In genomic region chrX:8743126-8743732, GRCh38 we compare ENCODE assay signal across 7 cellular contexts. TPM values are rescaled to one million over a fixed set of nuclear protein-coding genes. Genes with fewer than 3 reads are reported as not detected.
DNase-seq lines count a peak whose midpoint lies in the region; ATAC-seq, FAIRE-seq and TF ChIP-seq lines count a peak whose summit lies in the region.

No MANE protein-coding gene starts in this region.

- BruUV-seq in GM12878 (replicated peaks; lab: Mats Ljungman, UMichigan): no TSS peak

- H3K27me3 ChIP-seq in GM06990 (replicated peaks; ENCODE audit: control insufficient read depth, insufficient read depth, low read length): no peaks in the 10 kb centered on the region
- no peaks in the 10 kb centered on the region for H3K27me3 ChIP-seq in GM12878 (replicated peaks in 1 of 2; ENCODE audit: control insufficient read depth in 2 of 2, insufficient read depth in 2 of 2, low read length in 1 of 2)
- H3K27me3 ChIP-seq in right lobe of liver: no peaks in the 10 kb centered on the region

- no peaks in the 10 kb centered on the region for H3K36me3 Mint-ChIP-seq in T-helper 17 cell (ENCODE audit: low read depth)

- H3K36me3 ChIP-seq in GM06990 (ENCODE audit: control insufficient read depth, insufficient read depth, low read length) (no peaks in the 10 kb centered on the region), GM12878 (ENCODE audit: control insufficient read depth in 2 of 2, insufficient read depth in 2 of 2, low read length in 1 of 2) (no peaks in the 10 kb centered on the region), right lobe of liver (no peaks in the 10 kb centered on the region)

- DNase-seq in GM06990 (ENCODE audit: extremely low read depth, insufficient read length): no peak
- peak; percentile 16 to 40 (median 34) for DNase-seq in T-helper 17 cell
- DNase-seq in GM12878 (ENCODE audit: low read depth, low spot score): no peak
- DNase-seq in right lobe of liver: peak; percentile 61 to 73 (median 63)
- peak; percentile 14 to 21 for DNase-seq in stimulated activated CD8-positive, alpha-beta memory T cell treated with anti-CD3 and anti-CD28 coated beads, Interleukin-4, amount 100 ng/mL, for 1 hour (ENCODE audit: low read depth in 2 of 2, low spot score in 1 of 2)
- no peak for DNase-seq in OCI-M2 (lab: John Stamatoyannopoulos, UW; ENCODE audit: unreplicated experiment)

- SMC1A ChIA-PET in GM12878 (lab: Charles Lee; ENCODE audit: uncharacterized antibody, unreplicated experiment): no interaction called here

- TF ChIP-seq CTCF in GM06990 (IDR thresholded peaks at IDR 0.05; ENCODE audit: insufficient read depth, low read length, poor library complexity, severe bottlenecking) (peak; percentile 80), GM12878 (IDR thresholded peaks at IDR 0.05 in 2 of 3, conservative IDR thresholded peaks at IDR 0.05 in 1 of 3; ENCODE audit: control insufficient read depth in 2 of 3, extremely low read depth in 1 of 3, insufficient read depth in 1 of 3, low read depth in 3 of 3, low read length in 3 of 3) (peak; percentile 79 to 84 (median 81)), right lobe of liver (IDR thresholded peaks at IDR 0.05) (peak; percentile 65 to 84 (median 83))

- no peaks in the 10 kb centered on the region for H3K9me3 ChIP-seq in T-helper 17 cell (ENCODE audit: control insufficient read depth, low read length, poor library complexity, severe bottlenecking)
- no peaks in the 10 kb centered on the region for H3K9me3 ChIP-seq in GM12878 (replicated peaks; ENCODE audit: control insufficient read depth, insufficient read depth, low read length)
- H3K9me3 ChIP-seq in right lobe of liver: no peaks in the 10 kb centered on the region

- H3K4me1 ChIP-seq in GM12878 (ENCODE audit: control insufficient read depth, insufficient read depth, low read length) (no peaks in the 10 kb centered on the region), right lobe of liver (no peaks in the 10 kb centered on the region)

- no peaks in the 10 kb centered on the region for H3K27me3 Mint-ChIP-seq in T-helper 17 cell

- TF ChIP-seq POLR2A in GM12878 (IDR thresholded peaks at IDR 0.05; ENCODE audit: low read depth, low read length): no peak
- no peak for TF ChIP-seq POLR2A in right lobe of liver (IDR thresholded peaks at IDR 0.05)

- H3K27ac ChIP-seq in GM12878 (ENCODE audit: control insufficient read depth, insufficient read depth): no peak overlapping the region
- H3K27ac ChIP-seq in right lobe of liver: no peak overlapping the region

- CTCF ChIA-PET in GM12878 (lab: Yijun Ruan, JAX): interaction anchor here (0.6 to 2.3 kb wide), 11 partner anchors 9 to 1947 kb away, joined by 3 to 11 read pairs (median 3); no protein-coding TSS in a partner anchor

- no peak overlapping the region for H3K4me3 ChIP-seq in GM06990 (replicated peaks; ENCODE audit: low read depth, low read length)
- H3K4me3 ChIP-seq in GM12878: no peak overlapping the region
- no peak overlapping the region for H3K4me3 ChIP-seq in right lobe of liver

- 31% methylated on average over 11 of the region's 11 CpGs for WGBS in GM12878 (ENCODE audit: insufficient coverage, insufficient replicate concordance, low lambda C conversion rate, missing lambda C conversion rate)
- WGBS in right lobe of liver (ENCODE audit: insufficient coverage, low coverage, low lambda C conversion rate, missing lambda C conversion rate): 51% methylated on average over 11 of the region's 11 CpGs

- no peaks in the 10 kb centered on the region for H4K20me1 ChIP-seq in GM12878 (ENCODE audit: control insufficient read depth, insufficient read depth)

- in situ Hi-C loops in GM12878 (cut with MboI): no loop called here

- H3K9ac ChIP-seq in GM12878 (ENCODE audit: control insufficient read depth, insufficient read depth, low read length): no peak overlapping the region

- no peaks in the 10 kb centered on the region for H3K79me2 ChIP-seq in GM12878 (ENCODE audit: control insufficient read depth, insufficient read depth, low read length)

- ATAC-seq in HG02885 (IDR thresholded peaks at IDR 0.05; ENCODE audit: poor library complexity, unreplicated experiment) (peak; percentile 76), T-helper 17 cell (peak; percentile 46), GM12878 (peak; percentile 78), right lobe of liver (peak; percentile 66 to 91 (median 86))

- H2AFZ ChIP-seq in GM12878 (ENCODE audit: control insufficient read depth, low read depth, low read length): no peak overlapping the region

- intact Hi-C loops in GM12878 (cut with micrococcal nuclease; ENCODE audit: unreplicated experiment): loop anchor here (1.0 kb wide), 1 partner anchor 72 kb away; no protein-coding TSS in a partner anchor
- intact Hi-C loops in right lobe of liver (cut with DNase I): no loop called here

- H3K4me3 Mint-ChIP-seq in T-helper 17 cell: no peak overlapping the region

- RAD21 ChIA-PET in GM12878 (lab: Charles Lee; ENCODE audit: unreplicated experiment): no interaction called here

- POLR2A ChIA-PET in GM12878 (lab: Charles Lee): interaction anchor here (0.7 kb wide), 1 partner anchor 1088 kb away, joined by 8 read pairs; no protein-coding TSS in a partner anchor

- TF ChIP-seq RAD21 in GM12878 (IDR thresholded peaks at IDR 0.05; ENCODE audit: insufficient read depth, low read depth, low read length): peak; percentile 59

- FAIRE-seq in GM12878 (lab: Jason Lieb, UNC): peak; percentile 31

- H3K4me1 Mint-ChIP-seq in T-helper 17 cell: no peaks in the 10 kb centered on the region

- H3K27ac Mint-ChIP-seq in T-helper 17 cell: no peak overlapping the region

- H3K4me2 ChIP-seq in GM12878 (ENCODE audit: control insufficient read depth, insufficient read depth): no peak overlapping the region

- TF ChIP-seq EP300 in GM12878 (IDR thresholded peaks at IDR 0.05; ENCODE audit: borderline replicate concordance in 1 of 2, control insufficient read depth in 1 of 2, low read depth in 2 of 2, low read length in 2 of 2): no peak

TF ChIP-seq in GM12878, 131 proteins besides CTCF, POLR2A, EP300 and RAD21:
- TF ChIP-seq SMC3 (IDR thresholded peaks at IDR 0.05; ENCODE audit: borderline replicate concordance, low read length): peak; percentile 62; the same call in 1 of the 2 replicates
- no peak for TF ChIP-seq CREM (IDR thresholded peaks at IDR 0.05; ENCODE audit: low read depth)

RNA-seq across cellular contexts. Expression of gene ANOS1, which starts 11.3 kb away (rescaled TPM):
- total RNA-seq in T-helper 17 cell (under 1 TPM; 0.05 TPM), GM12878 (2014; rRNA removed) (not detected in 2 replicates), GM12878 (2014; rRNA removed; fragmentation: Illumina TruSeq; extraction: Trizol) (not detected in 2 replicates), GM12878 (2021) (0.05 and 0.08 TPM in 2 replicates), right lobe of liver (under 1 TPM; 0.22 to 0.81 (median 0.55) TPM)
- total RNA-seq in GM12878 (2013; cell fraction: nucleolus; rRNA removed): 1.0 and 1.5 TPM in 2 replicates
- not detected for polyA plus RNA-seq in GM12878 (2011; ENCODE audit: low read depth)
- polyA plus RNA-seq in GM12878 (2011; rRNA removed) (4.0 and 5.3 TPM in 2 replicates), GM12878 (2014; fragmentation: Illumina TruSeq; extraction: Trizol) (0.01 and 0.02 TPM in 2 replicates), GM12878 (2014; fragmentation: Nextera tagmentation; extraction: Ambion mirVana) (under 1 TPM in 1 of 2 experiments, not detected in 1; under 0.01 TPM), GM12878 (2014; rRNA removed) (0.01 and 0.03 TPM in 2 replicates), GM12878 (2016; fragmentation: Nextera tagmentation; extraction: Ambion mirVana) (under 1 TPM; 0.03 to 0.11 TPM)
- polyA plus RNA-seq in GM12878 (2011; cell fraction: cytosol; rRNA removed): 2.4 and 2.6 TPM in 2 replicates
- polyA plus RNA-seq in GM12878 (2011; cell fraction: nucleus; rRNA removed): 3.9 and 6.6 TPM in 2 replicates
- polyA plus RNA-seq in GM12878 (2012): not detected in 2 replicates
- 9.3 and 11.2 TPM in 2 replicates for polyA minus RNA-seq in GM12878 (2011; rRNA and poly(A)+ RNA removed)
- polyA minus RNA-seq in GM12878 (2011; cell fraction: cytosol; rRNA and poly(A)+ RNA removed): 2.3 and 5.0 TPM in 2 replicates
- polyA minus RNA-seq in GM12878 (2011; cell fraction: nucleus; rRNA and poly(A)+ RNA removed): 4.3 and 5.8 TPM in 2 replicates

RNA-seq across cellular contexts. Expression of gene FAM9A, which starts 58.0 kb away (rescaled TPM):
- total RNA-seq in T-helper 17 cell: not detected
- total RNA-seq in GM12878 (2013; cell fraction: nucleolus; rRNA removed): not detected in 2 replicates
- not detected in 2 replicates for total RNA-seq in GM12878 (2014; rRNA removed)
- not detected in 2 replicates for total RNA-seq in GM12878 (2014; rRNA removed; fragmentation: Illumina TruSeq; extraction: Trizol)
- not detected in 2 replicates for total RNA-seq in GM12878 (2021)
- polyA plus RNA-seq in GM12878 (2011; ENCODE audit: low read depth): not detected
- not detected in 2 replicates for polyA plus RNA-seq in GM12878 (2011; rRNA removed)
- not detected in 2 replicates for polyA plus RNA-seq in GM12878 (2011; cell fraction: cytosol; rRNA removed)
- not detected in 2 replicates for polyA plus RNA-seq in GM12878 (2011; cell fraction: nucleus; rRNA removed)
- polyA plus RNA-seq in GM12878 (2012): not detected in 2 replicates
- not detected in 2 replicates for polyA plus RNA-seq in GM12878 (2014; fragmentation: Illumina TruSeq; extraction: Trizol)
- not detected for polyA plus RNA-seq in GM12878 (2014; fragmentation: Nextera tagmentation; extraction: Ambion mirVana)
- not detected in 2 replicates for polyA plus RNA-seq in GM12878 (2014; rRNA removed)
- polyA plus RNA-seq in GM12878 (2016; fragmentation: Nextera tagmentation; extraction: Ambion mirVana): not detected
- not detected in 2 replicates for polyA minus RNA-seq in GM12878 (2011; rRNA and poly(A)+ RNA removed)
- not detected in 2 replicates for polyA minus RNA-seq in GM12878 (2011; cell fraction: cytosol; rRNA and poly(A)+ RNA removed)
- polyA minus RNA-seq in GM12878 (2011; cell fraction: nucleus; rRNA and poly(A)+ RNA removed): not detected in 2 replicates
- under 1 TPM in 1 of 6 experiments, not detected in 5; 0.33 TPM for total RNA-seq in right lobe of liver

Comparison
In these comparisons a context has a peak if more than half of its experiments do, and no peak if none do; other contexts are left out.
1. DNase-seq: peak in T-helper 17 cell (3 of 3), right lobe of liver (3 of 3) and stimulated activated CD8-positive, alpha-beta memory T cell treated with anti-CD3 and anti-CD28 coated beads, Interleukin-4, amount 100 ng/mL, for 1 hour (2 of 2); none in GM06990 (single experiment), GM12878 (single experiment) and OCI-M2 (single experiment).
2. Peak in every context shown above with its lines, with median percentiles within 50 percentile points of each other: CTCF ChIP-seq and ATAC-seq.